Comparison of ENCODE assay signal across 16 cellular contexts in the genomic region with DNA sequence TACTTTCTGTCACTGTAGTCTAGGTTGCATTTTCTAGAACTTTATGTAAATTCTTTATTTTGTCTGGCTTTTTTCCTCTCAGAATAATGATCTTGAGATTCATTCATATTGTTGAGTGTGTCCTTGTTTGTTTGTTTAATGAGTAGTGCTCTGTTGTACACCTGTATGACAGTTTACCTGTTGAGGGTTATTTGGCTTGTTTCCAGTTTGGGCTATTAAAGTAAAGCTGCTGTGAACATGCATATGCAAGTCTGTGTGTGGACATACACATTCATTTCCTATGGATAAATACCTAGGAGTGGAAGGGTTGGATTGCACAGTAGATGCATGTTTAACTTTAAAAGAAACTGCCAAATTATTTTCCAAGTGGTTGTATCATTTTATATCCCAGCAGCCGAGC.
"Had no signal": no experiment of that assay in that cellular context is flagged by ENCODE, and none has a peak within 500 bp of the region (broad histone marks: within the 10 kb centered on the region; RNA-seq: fewer than 3 reads in every experiment).

No MANE protein-coding gene starts in this region.

- DNase-seq: activated CD4-positive, alpha-beta T cell treated with anti-CD3 and anti-CD28 coated beads for 4 hours; activated naive CD4-positive, alpha-beta T cell treated with anti-CD3 and anti-CD28 coated beads, Interleukin-2, amount 50 U/mL, for 16 hours; body of pancreas; cerebellar nuclear complex; dermis blood vessel endothelial cell; glutamatergic neuron; immature natural killer cell; mucosa of descending colon; naive thymus-derived CD8-positive, alpha-beta T cell; nucleus accumbens; right cardiac atrium; small intestine had no signal

- H3K27ac ChIP-seq: body of pancreas had no signal

- H3K27me3 Mint-ChIP-seq: activated T-helper 17 cell treated with anti-CD3 and anti-CD28 coated beads, Interleukin-2, amount 50 U/mL, for 72 hours; naive thymus-derived CD8-positive, alpha-beta T cell; progenitor cell of endocrine pancreas had no signal

- H3K4me1 ChIP-seq: body of pancreas had no signal

- H3K4me3 ChIP-seq: body of pancreas, mucosa of descending colon had no signal

- ATAC-seq: activated T-helper 17 cell treated with anti-CD3 and anti-CD28 coated beads, Interleukin-2, amount 50 U/mL, for 72 hours; body of pancreas; esophagus mucosa; mucosa of descending colon; naive thymus-derived CD8-positive, alpha-beta T cell; right cardiac atrium had no signal

- H3K27ac Mint-ChIP-seq: activated T-helper 17 cell treated with anti-CD3 and anti-CD28 coated beads, Interleukin-2, amount 50 U/mL, for 72 hours; endodermal cell; immature natural killer cell; progenitor cell of endocrine pancreas had no signal

- H3K9me3 ChIP-seq: body of pancreas had no signal

- H3K27me3 ChIP-seq: body of pancreas had no signal

- H3K4me1 Mint-ChIP-seq: immature natural killer cell had no signal

- H3K4me3 Mint-ChIP-seq: activated T-helper 17 cell treated with anti-CD3 and anti-CD28 coated beads, Interleukin-2, amount 50 U/mL, for 72 hours; endodermal cell; immature natural killer cell; naive thymus-derived CD8-positive, alpha-beta T cell had no signal
